Comparison of ENCODE assay signal across 1 cellular context in genomic region chr15:67307156-67307555, GRCh38.
TF ChIP-seq lines count a peak whose summit lies in the region.

No MANE protein-coding gene starts in this region.

TF ChIP-seq in endothelial cell of umbilical vein, 7 proteins besides CTCF, POLR2A, EP300 and RAD21:
- TF ChIP-seq EZH2 (IDR thresholded peaks at IDR 0.05; ENCODE audit: borderline replicate concordance, low read depth, low read length, severe bottlenecking) (no peak), POLR2AphosphoS5 (IDR thresholded peaks at IDR 0.05; ENCODE audit: insufficient read depth, low read depth, low read length) (no peak), JUN (IDR thresholded peaks at IDR 0.05; ENCODE audit: borderline replicate concordance, insufficient read depth, insufficient read length, low read depth) (no peak), GATA2 (IDR thresholded peaks at IDR 0.05; ENCODE audit: insufficient read depth, insufficient read length, low read depth, low read length) (no peak), FOS (IDR thresholded peaks at IDR 0.05; ENCODE audit: borderline replicate concordance, insufficient read depth, low read length) (no peak), MYC (IDR thresholded peaks at IDR 0.05; ENCODE audit: low read depth, low read length) (no peak)
- TF ChIP-seq, protein P1, sequence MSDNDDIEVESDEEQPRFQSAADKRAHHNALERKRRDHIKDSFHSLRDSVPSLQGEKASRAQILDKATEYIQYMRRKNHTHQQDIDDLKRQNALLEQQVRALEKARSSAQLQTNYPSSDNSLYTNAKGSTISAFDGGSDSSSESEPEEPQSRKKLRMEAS (IDR thresholded peaks at IDR 0.05; ENCODE audit: insufficient read depth, insufficient read length): no peak
